Comparison of ENCODE assay signal across 25 cellular contexts in the genomic region with DNA sequence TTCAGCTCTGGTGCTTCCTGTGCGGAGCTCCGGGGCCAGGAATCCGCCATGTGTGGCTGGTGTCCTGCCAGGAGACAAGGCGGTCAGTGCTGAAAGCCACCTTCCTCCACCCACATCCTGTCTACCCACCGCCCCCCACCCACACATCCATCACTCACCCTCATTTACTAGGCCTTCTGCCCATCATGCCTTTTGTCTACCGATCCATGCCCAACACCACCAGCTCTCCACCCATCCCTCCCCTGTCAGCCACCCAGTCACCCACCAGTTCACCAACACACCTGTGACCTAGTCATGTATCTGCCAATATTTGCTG.
"Had no signal": no experiment of that assay in that cellular context is flagged by ENCODE, and none has a peak within 500 bp of the region (broad histone marks: within the 10 kb centered on the region; RNA-seq: fewer than 3 reads in every experiment).

No MANE protein-coding gene starts in this region.

- DNase-seq: hippocampal formation; kidney glomerular epithelial cell; left cardiac atrium; lower lobe of right lung; mammary epithelial cell; mesenchymal stem cell; naive thymus-derived CD8-positive, alpha-beta T cell; occipital lobe; ovary; retina; right cardiac atrium; stimulated activated CD4-positive, alpha-beta T cell treated with anti-CD3 and anti-CD28 coated beads, Interleukin-12 subunit alpha, Interleukin-12 subunit beta, amount 100 ng/mL, for 4 hours; stimulated activated CD4-positive, alpha-beta T cell treated with anti-CD3 and anti-CD28 coated beads, Interleukin-15, amount 100 ng/mL, for 24 hours; stimulated activated CD4-positive, alpha-beta T cell treated with anti-CD3 and anti-CD28 coated beads, Interleukin-2, amount 100 ng/mL, for 24 hours; stimulated activated CD4-positive, alpha-beta T cell treated with anti-CD3 and anti-CD28 coated beads, Interleukin-4, amount 100 ng/mL, for 1 hour; stimulated activated naive CD4-positive, alpha-beta T cell; transverse colon had no signal

- H3K4me1 Mint-ChIP-seq: naive thymus-derived CD8-positive, alpha-beta T cell; neural crest cell had no signal

- H3K27ac ChIP-seq: lower lobe of right lung, neutrophil, ovary, skin epidermis, transverse colon, upper lobe of left lung had no signal

- H3K4me1 ChIP-seq: lower lobe of right lung, transverse colon, upper lobe of left lung had no signal

- H3K4me3 ChIP-seq: lower lobe of right lung, ovary, skin epidermis, transverse colon, upper lobe of left lung had no signal

- H3K9me3 Mint-ChIP-seq: neural crest cell; stimulated activated naive CD8-positive, alpha-beta T cell treated with anti-CD3 and anti-CD28 coated beads, Interleukin-15, Interleukin-2, amounts not matched to agents 100 ng/mL and 50 ng/mL, for 24 hours had no signal

- H3K4me3 Mint-ChIP-seq: naive thymus-derived CD8-positive, alpha-beta T cell; neural crest cell; stimulated activated naive CD8-positive, alpha-beta T cell treated with anti-CD3 and anti-CD28 coated beads, Interleukin-15, Interleukin-2, amounts not matched to agents 100 ng/mL and 50 ng/mL, for 24 hours had no signal

- H3K9me3 ChIP-seq: lower lobe of right lung, neutrophil, ovary, transverse colon, upper lobe of left lung had no signal

- H3K27me3 ChIP-seq: neutrophil, ovary, transverse colon, upper lobe of left lung had no signal

- H3K36me3 ChIP-seq: lower lobe of right lung, neutrophil, ovary, transverse colon, upper lobe of left lung had no signal

- H3K27ac Mint-ChIP-seq: naive thymus-derived CD8-positive, alpha-beta T cell; progenitor cell of endocrine pancreas; stimulated activated naive CD8-positive, alpha-beta T cell treated with anti-CD3 and anti-CD28 coated beads, Interleukin-15, Interleukin-2, amounts not matched to agents 100 ng/mL and 50 ng/mL, for 24 hours had no signal

- ATAC-seq: left lobe of liver; naive thymus-derived CD8-positive, alpha-beta T cell; sciatic nerve had no signal
